Comparison of ENCODE assay signal across 1 cellular context in genomic region chr10:126508535-126509040, GRCh38.
TF ChIP-seq lines count a peak whose summit lies in the region.

No MANE protein-coding gene starts in this region.

TF ChIP-seq in SK-N-SH, 30 proteins besides CTCF, POLR2A, EP300 and RAD21:
- TF ChIP-seq, protein P1, sequence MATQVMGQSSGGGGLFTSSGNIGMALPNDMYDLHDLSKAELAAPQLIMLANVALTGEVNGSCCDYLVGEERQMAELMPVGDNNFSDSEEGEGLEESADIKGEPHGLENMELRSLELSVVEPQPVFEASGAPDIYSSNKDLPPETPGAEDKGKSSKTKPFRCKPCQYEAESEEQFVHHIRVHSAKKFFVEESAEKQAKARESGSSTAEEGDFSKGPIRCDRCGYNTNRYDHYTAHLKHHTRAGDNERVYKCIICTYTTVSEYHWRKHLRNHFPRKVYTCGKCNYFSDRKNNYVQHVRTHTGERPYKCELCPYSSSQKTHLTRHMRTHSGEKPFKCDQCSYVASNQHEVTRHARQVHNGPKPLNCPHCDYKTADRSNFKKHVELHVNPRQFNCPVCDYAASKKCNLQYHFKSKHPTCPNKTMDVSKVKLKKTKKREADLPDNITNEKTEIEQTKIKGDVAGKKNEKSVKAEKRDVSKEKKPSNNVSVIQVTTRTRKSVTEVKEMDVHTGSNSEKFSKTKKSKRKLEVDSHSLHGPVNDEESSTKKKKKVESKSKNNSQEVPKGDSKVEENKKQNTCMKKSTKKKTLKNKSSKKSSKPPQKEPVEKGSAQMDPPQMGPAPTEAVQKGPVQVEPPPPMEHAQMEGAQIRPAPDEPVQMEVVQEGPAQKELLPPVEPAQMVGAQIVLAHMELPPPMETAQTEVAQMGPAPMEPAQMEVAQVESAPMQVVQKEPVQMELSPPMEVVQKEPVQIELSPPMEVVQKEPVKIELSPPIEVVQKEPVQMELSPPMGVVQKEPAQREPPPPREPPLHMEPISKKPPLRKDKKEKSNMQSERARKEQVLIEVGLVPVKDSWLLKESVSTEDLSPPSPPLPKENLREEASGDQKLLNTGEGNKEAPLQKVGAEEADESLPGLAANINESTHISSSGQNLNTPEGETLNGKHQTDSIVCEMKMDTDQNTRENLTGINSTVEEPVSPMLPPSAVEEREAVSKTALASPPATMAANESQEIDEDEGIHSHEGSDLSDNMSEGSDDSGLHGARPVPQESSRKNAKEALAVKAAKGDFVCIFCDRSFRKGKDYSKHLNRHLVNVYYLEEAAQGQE (IDR thresholded peaks at IDR 0.05; ENCODE audit: low read depth, low read length): peak; percentile 91
- TF ChIP-seq FOSL2 (IDR thresholded peaks at IDR 0.05; ENCODE audit: borderline replicate concordance, low read depth) (no peak), JUND (IDR thresholded peaks at IDR 0.05) (no peak), GATA2 (CRISPR knock-in tag; IDR thresholded peaks at IDR 0.05) (no peak), EZH2phosphoT487 (IDR thresholded peaks at IDR 0.05; ENCODE audit: borderline replicate concordance, low read depth) (no peak), YY1 (IDR thresholded peaks at IDR 0.05; ENCODE audit: low read depth) (no peak), FOXJ3 (CRISPR knock-in tag; IDR thresholded peaks at IDR 0.05) (no peak), USF1 (IDR thresholded peaks at IDR 0.05; ENCODE audit: borderline replicate concordance, low read depth) (no peak)
